Comparison of ENCODE assay signal across 16 cellular contexts in the genomic region with DNA sequence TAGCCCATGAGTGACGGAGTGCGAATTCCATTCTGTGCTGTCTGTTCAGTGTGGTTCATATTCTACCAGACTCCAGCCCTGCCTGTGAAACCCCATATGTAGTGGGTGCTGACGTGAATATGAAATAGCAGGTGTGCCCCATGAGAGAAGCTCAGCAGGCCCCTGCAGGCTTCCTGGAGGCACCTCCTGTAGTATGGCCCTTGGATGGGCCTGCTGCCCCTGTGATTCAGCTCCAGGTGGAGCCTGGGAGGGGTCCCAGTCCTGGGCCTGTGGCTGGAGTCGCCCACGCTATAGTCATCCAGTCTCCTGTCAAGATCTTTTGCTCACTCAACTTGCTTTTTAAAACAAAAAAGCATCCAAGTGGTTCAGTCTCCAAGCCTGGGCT.
"Had no signal": no experiment of that assay in that cellular context is flagged by ENCODE, and none has a peak within 500 bp of the region (broad histone marks: within the 10 kb centered on the region; RNA-seq: fewer than 3 reads in every experiment).

No MANE protein-coding gene starts in this region.

- ATAC-seq: activated CD4-positive, alpha-beta T cell treated with anti-CD3 and anti-CD28 coated beads for 36 hours; body of pancreas; gastrocnemius medialis; left lobe of liver; pancreas; stimulated activated naive B cell treated with anti-CD40 and anti-IgM and Interleukin-4, amounts not matched to agents 10 μg/mL and 1 μg/mL and 100 μg/mL, for 72 hours; T-helper 17 cell had no signal

- H3K36me3 ChIP-seq: colonic mucosa, gastrocnemius medialis, pancreas, sigmoid colon, uterus, WERI-Rb-1 had no signal

- H3K4me3 Mint-ChIP-seq: activated CD4-positive, alpha-beta T cell treated with anti-CD3 and anti-CD28 coated beads for 36 hours; activated naive CD8-positive, alpha-beta T cell; activated T-helper 1 cell treated with anti-CD3 and anti-CD28 coated beads, Interleukin-12 subunit alpha, Interleukin-12 subunit beta, Interleukin-2, Interleukin-4 antibody, amounts not matched to agents 30 ng/mL and 10 ng/mL and 1 ng/mL, durations not matched to agents 14 hours and 24 hours and 36 hours; stimulated activated naive B cell treated with anti-CD40 and anti-IgM and Interleukin-4, amounts not matched to agents 10 μg/mL and 1 μg/mL and 100 μg/mL, for 72 hours; T-helper 17 cell had no signal

- H3K4me3 ChIP-seq: body of pancreas, colonic mucosa, gastrocnemius medialis, pancreas, sigmoid colon, uterus had no signal

- H3K4me1 ChIP-seq: body of pancreas, colonic mucosa, gastrocnemius medialis, pancreas, uterus had no signal

- H3K4me1 Mint-ChIP-seq: activated CD4-positive, alpha-beta T cell treated with anti-CD3 and anti-CD28 coated beads for 36 hours; stimulated activated naive B cell treated with anti-CD40 and anti-IgM and Interleukin-4, amounts not matched to agents 10 μg/mL and 1 μg/mL and 100 μg/mL, for 72 hours; T-helper 17 cell had no signal

- H3K9me3 Mint-ChIP-seq: activated T-helper 1 cell treated with anti-CD3 and anti-CD28 coated beads, Interleukin-12 subunit alpha, Interleukin-12 subunit beta, Interleukin-2, Interleukin-4 antibody, amounts not matched to agents 30 ng/mL and 10 ng/mL and 1 ng/mL, durations not matched to agents 14 hours and 24 hours and 36 hours; stimulated activated naive B cell treated with anti-CD40 and anti-IgM and Interleukin-4, amounts not matched to agents 10 μg/mL and 1 μg/mL and 100 μg/mL, for 72 hours had no signal

- H3K9me3 ChIP-seq: body of pancreas, colonic mucosa, gastrocnemius medialis, pancreas, sigmoid colon, uterus had no signal

- DNase-seq: activated CD4-positive, alpha-beta T cell treated with anti-CD3 and anti-CD28 coated beads for 36 hours; activated CD4-positive, alpha-beta T cell treated with anti-CD3 and anti-CD28 coated beads, Interleukin-2, amount 50 U/mL, for 48 hours; body of pancreas; central memory CD4-positive, alpha-beta T cell; colonic mucosa; gastrocnemius medialis; kidney; sigmoid colon; stimulated activated naive B cell treated with anti-CD40 and anti-IgM and Interleukin-4, amounts not matched to agents 10 μg/mL and 1 μg/mL and 100 μg/mL, for 72 hours; T-helper 17 cell; uterus; WERI-Rb-1 had no signal

- H3K27ac Mint-ChIP-seq: activated CD4-positive, alpha-beta T cell treated with anti-CD3 and anti-CD28 coated beads for 36 hours; activated naive CD8-positive, alpha-beta T cell; activated T-helper 1 cell treated with anti-CD3 and anti-CD28 coated beads, Interleukin-12 subunit alpha, Interleukin-12 subunit beta, Interleukin-2, Interleukin-4 antibody, amounts not matched to agents 30 ng/mL and 10 ng/mL and 1 ng/mL, durations not matched to agents 14 hours and 24 hours and 36 hours; stimulated activated naive B cell treated with anti-CD40 and anti-IgM and Interleukin-4, amounts not matched to agents 10 μg/mL and 1 μg/mL and 100 μg/mL, for 72 hours; T-helper 17 cell had no signal

- H3K27me3 ChIP-seq: body of pancreas, colonic mucosa, gastrocnemius medialis, pancreas, sigmoid colon, uterus had no signal

- H3K27ac ChIP-seq: body of pancreas, colonic mucosa, gastrocnemius medialis, pancreas, sigmoid colon, uterus, WERI-Rb-1 had no signal

- H3K36me3 Mint-ChIP-seq: activated naive CD8-positive, alpha-beta T cell; stimulated activated naive B cell treated with anti-CD40 and anti-IgM and Interleukin-4, amounts not matched to agents 10 μg/mL and 1 μg/mL and 100 μg/mL, for 72 hours had no signal
